Comparison of ENCODE assay signal across 1 cellular context in genomic region chr11:111974451-111974850, GRCh38.
TF ChIP-seq lines count a peak whose summit lies in the region.

No MANE protein-coding gene starts in this region.

TF ChIP-seq in IMR-90, 13 proteins besides CTCF, POLR2A, EP300 and RAD21:
- TF ChIP-seq NFE2L2 (IDR thresholded peaks at IDR 0.05; ENCODE audit: low read depth, low read length) = no peak
- TF ChIP-seq MXI1 (IDR thresholded peaks at IDR 0.05; ENCODE audit: borderline replicate concordance, low read depth, low read length) = no peak
- TF ChIP-seq USF2 (IDR thresholded peaks at IDR 0.05; ENCODE audit: low read depth, low read length) = no peak
- no peak for TF ChIP-seq CEBPB (IDR thresholded peaks at IDR 0.05; ENCODE audit: low read depth, low read length)
- no peak for TF ChIP-seq FOS (IDR thresholded peaks at IDR 0.05; ENCODE audit: low read depth, low read length)
- TF ChIP-seq MAZ (IDR thresholded peaks at IDR 0.05; ENCODE audit: borderline replicate concordance, low read depth, low read length) = no peak
- TF ChIP-seq BHLHE40 (IDR thresholded peaks at IDR 0.05; ENCODE audit: low read depth, low read length) = no peak
- no peak for TF ChIP-seq RCOR1 (IDR thresholded peaks at IDR 0.05; ENCODE audit: insufficient replicate concordance, low read length)
- TF ChIP-seq CHD1 (IDR thresholded peaks at IDR 0.05; ENCODE audit: low read depth, low read length) = no peak
- TF ChIP-seq SMC3 (IDR thresholded peaks at IDR 0.05; ENCODE audit: low read depth, low read length) = no peak
- no peak for TF ChIP-seq RFX5 (IDR thresholded peaks at IDR 0.05; ENCODE audit: low read depth, low read length)
- TF ChIP-seq ELK1 (IDR thresholded peaks at IDR 0.05; ENCODE audit: borderline replicate concordance, low read depth, low read length) = no peak
- no peak for TF ChIP-seq MAFK (IDR thresholded peaks at IDR 0.05; ENCODE audit: low read depth, low read length)
